Comparison of ENCODE assay signal across 1 cellular context in genomic region chr17:29593546-29594440, GRCh38.
A peak's percentile ranks its signal among the peaks of the same experiment; 100 is the strongest.
TF ChIP-seq lines count a peak whose summit lies in the region.

No MANE protein-coding gene starts in this region.

TF ChIP-seq in HEK293, 187 proteins besides CTCF, POLR2A, EP300 and RAD21 (continued from another document):
- TF ChIP-seq ZNF266 (tag by site-specific recombination; IDR thresholded peaks at IDR 0.05; ENCODE audit: low read depth) (no peak), ZNF521 (tag by site-specific recombination; IDR thresholded peaks at IDR 0.05) (no peak), ZNF366 (tag by site-specific recombination; conservative IDR thresholded peaks at IDR 0.05) (no peak), ZNF398 (tag by site-specific recombination; IDR thresholded peaks at IDR 0.05) (peak; percentile 92), YY1 (tag by site-specific recombination; IDR thresholded peaks at IDR 0.05) (no peak), HOXC10 (CRISPR knock-in tag; IDR thresholded peaks at IDR 0.05) (no peak), ZNF26 (tag by site-specific recombination; IDR thresholded peaks at IDR 0.05) (no peak), WT1 (tag by site-specific recombination; IDR thresholded peaks at IDR 0.05) (peak; percentile 61), ZNF10 (tag by site-specific recombination; IDR thresholded peaks at IDR 0.05) (no peak), SALL2 (tag by site-specific recombination; IDR thresholded peaks at IDR 0.05; ENCODE audit: borderline replicate concordance) (no peak), ZNF639 (tag by site-specific recombination; IDR thresholded peaks at IDR 0.05) (no peak), ZBTB20 (tag by site-specific recombination; IDR thresholded peaks at IDR 0.05) (peak; percentile 67), ATF2 (tag by site-specific recombination; IDR thresholded peaks at IDR 0.05; ENCODE audit: low read depth) (no peak), ZNF19 (tag by site-specific recombination; IDR thresholded peaks at IDR 0.05; ENCODE audit: low read depth) (no peak), ZNF514 (tag by site-specific recombination; IDR thresholded peaks at IDR 0.05) (no peak), ZNF624 (tag by site-specific recombination; IDR thresholded peaks at IDR 0.05) (no peak), SP7 (tag by site-specific recombination; IDR thresholded peaks at IDR 0.05) (no peak), OSR2 (tag by site-specific recombination; IDR thresholded peaks at IDR 0.05) (no peak), GLIS1 (tag by site-specific recombination; IDR thresholded peaks at IDR 0.05) (peak; percentile 65), SP2 (tag by site-specific recombination; IDR thresholded peaks at IDR 0.05) (peak; percentile 57), PATZ1 (tag by site-specific recombination; IDR thresholded peaks at IDR 0.05) (peak; percentile 88), BCL6B (tag by site-specific recombination; IDR thresholded peaks at IDR 0.05) (no peak), ZNF510 (tag by site-specific recombination; IDR thresholded peaks at IDR 0.05; ENCODE audit: insufficient replicate concordance) (no peak), ZNF549 (tag by site-specific recombination; IDR thresholded peaks at IDR 0.05) (no peak), ZNF621 (tag by site-specific recombination; IDR thresholded peaks at IDR 0.05) (no peak), KLF16 (tag by site-specific recombination; IDR thresholded peaks at IDR 0.05) (no peak), ZNF280C (tag by site-specific recombination; IDR thresholded peaks at IDR 0.05) (no peak), ZNF157 (tag by site-specific recombination; IDR thresholded peaks at IDR 0.05) (no peak), ZNF558 (tag by site-specific recombination; IDR thresholded peaks at IDR 0.05) (no peak), ZNF48 (tag by site-specific recombination; IDR thresholded peaks at IDR 0.05) (no peak), ZSCAN30 (tag by site-specific recombination; IDR thresholded peaks at IDR 0.05) (0 out of 2 replicates have a peak, but pooled peaks have one; percentile 42), ZNF555 (tag by site-specific recombination; conservative IDR thresholded peaks at IDR 0.05) (no peak), KLF7 (tag by site-specific recombination; IDR thresholded peaks at IDR 0.05; ENCODE audit: borderline replicate concordance) (peak; percentile 56; the same call in 1 of the 2 replicates), ZNF580 (tag by site-specific recombination; IDR thresholded peaks at IDR 0.05) (no peak), ZNF560 (tag by site-specific recombination; IDR thresholded peaks at IDR 0.05; ENCODE audit: borderline replicate concordance) (no peak), ZNF645 (tag by site-specific recombination; IDR thresholded peaks at IDR 0.05) (no peak), REST (tag by site-specific recombination; IDR thresholded peaks at IDR 0.05) (peak; percentile 99), ZNF311 (tag by site-specific recombination; IDR thresholded peaks at IDR 0.05; ENCODE audit: borderline replicate concordance) (no peak), ZNF426 (tag by site-specific recombination; IDR thresholded peaks at IDR 0.05) (no peak), ZNF362 (tag by site-specific recombination; IDR thresholded peaks at IDR 0.05) (no peak), ZNF423 (tag by site-specific recombination; IDR thresholded peaks at IDR 0.05) (0 out of 2 replicates have a peak, but pooled peaks have one; percentile 23), ZNF114 (tag by site-specific recombination; IDR thresholded peaks at IDR 0.05) (no peak), ZNF138 (tag by site-specific recombination; IDR thresholded peaks at IDR 0.05; ENCODE audit: borderline replicate concordance) (no peak), ZFP41 (tag by site-specific recombination; IDR thresholded peaks at IDR 0.05; ENCODE audit: borderline replicate concordance) (no peak), ZBTB17 (tag by site-specific recombination; IDR thresholded peaks at IDR 0.05) (0 out of 2 replicates have a peak, but pooled peaks have one; percentile 27), ZNF248 (tag by site-specific recombination; IDR thresholded peaks at IDR 0.05) (no peak), ZNF658 (tag by site-specific recombination; IDR thresholded peaks at IDR 0.05) (no peak)
